In genomic region chr13:85828094-85828684, GRCh38 we compare ENCODE assay signal across 9 cellular contexts. TPM values are rescaled to one million over a fixed set of nuclear protein-coding genes. Genes with fewer than 3 reads are reported as not detected.
DNase-seq lines count a peak whose midpoint lies in the region; ATAC-seq and TF ChIP-seq lines count a peak whose summit lies in the region.
"Had no signal": no experiment of that assay in that cellular context is flagged by ENCODE, and none has a peak within 500 bp of the region (broad histone marks: within the 10 kb centered on the region; RNA-seq: fewer than 3 reads in every experiment).

No MANE protein-coding gene starts in this region.

- no peak overlapping the region for H3K27ac Mint-ChIP-seq in naive thymus-derived CD8-positive, alpha-beta T cell
- H3K27ac Mint-ChIP-seq in activated naive CD4-positive, alpha-beta T cell treated with anti-CD3 and anti-CD28 coated beads, Interleukin-2, amount 10 ng/mL, durations not matched to agents 7 days and 5 days: no peak overlapping the region
- H3K27ac Mint-ChIP-seq: activated naive CD4-positive, alpha-beta T cell treated with anti-CD3 and anti-CD28 coated beads, Interleukin-2, amount 50 U/mL, for 24 hours had no signal

- no peaks in the 10 kb centered on the region for H3K36me3 ChIP-seq in ascending aorta
- no peaks in the 10 kb centered on the region for H3K36me3 ChIP-seq in right lobe of liver

- no peaks in the 10 kb centered on the region for H3K4me1 ChIP-seq in ascending aorta
- H3K4me1 ChIP-seq in right lobe of liver: no peaks in the 10 kb centered on the region

- H3K4me3 Mint-ChIP-seq in naive thymus-derived CD8-positive, alpha-beta T cell: no peak overlapping the region
- no peak overlapping the region for H3K4me3 Mint-ChIP-seq in activated naive CD4-positive, alpha-beta T cell treated with anti-CD3 and anti-CD28 coated beads, Interleukin-2, amount 10 ng/mL, durations not matched to agents 7 days and 5 days
- H3K4me3 Mint-ChIP-seq: activated naive CD4-positive, alpha-beta T cell treated with anti-CD3 and anti-CD28 coated beads, Interleukin-2, amount 50 U/mL, for 24 hours had no signal

- TF ChIP-seq CTCF in ascending aorta (IDR thresholded peaks at IDR 0.05) (peak in 2 of 3 experiments; percentile 24 to 46), right lobe of liver (IDR thresholded peaks at IDR 0.05) (peak; percentile 32 to 75 (median 70))

- DNase-seq in SKM-1 (lab: John Stamatoyannopoulos, UW; ENCODE audit: unreplicated experiment): peak; percentile 8
- no peak for DNase-seq in SKM-1 treated with dmso at 0.1 percent for 144 hours (lab: John Stamatoyannopoulos, UW; ENCODE audit: unreplicated experiment)
- no peak for DNase-seq in ascending aorta (ENCODE audit: low spot score in 2 of 2)
- no peak for DNase-seq in right lobe of liver
- no peak for DNase-seq in naive thymus-derived CD8-positive, alpha-beta T cell
- DNase-seq in activated gamma-delta T cell (lab: John Stamatoyannopoulos, UW): no peak
- no peak for DNase-seq in activated naive CD4-positive, alpha-beta T cell treated with anti-CD3 and anti-CD28 coated beads, Interleukin-2, amount 10 ng/mL, durations not matched to agents 7 days and 5 days

- ATAC-seq in HG03565 (IDR thresholded peaks at IDR 0.05; ENCODE audit: unreplicated experiment) (peak; percentile 67), right lobe of liver (peak in 3 of 4 donors; percentile 36 to 47 (median 46))
- ATAC-seq in naive thymus-derived CD8-positive, alpha-beta T cell: no peak

- TF ChIP-seq POLR2A in right lobe of liver (IDR thresholded peaks at IDR 0.05): no peak

- no peaks in the 10 kb centered on the region for H3K36me3 Mint-ChIP-seq in naive thymus-derived CD8-positive, alpha-beta T cell
- no peaks in the 10 kb centered on the region for H3K36me3 Mint-ChIP-seq in activated naive CD4-positive, alpha-beta T cell treated with anti-CD3 and anti-CD28 coated beads, Interleukin-2, amount 10 ng/mL, durations not matched to agents 7 days and 5 days
- H3K36me3 Mint-ChIP-seq: activated naive CD4-positive, alpha-beta T cell treated with anti-CD3 and anti-CD28 coated beads, Interleukin-2, amount 50 U/mL, for 24 hours had no signal

- H3K27me3 ChIP-seq in ascending aorta: no peaks in the 10 kb centered on the region
- peaks cover 0 to 3% of the 10 kb centered on the region in 2 donors for H3K27me3 ChIP-seq in right lobe of liver

- H3K27ac ChIP-seq in ascending aorta: no peak overlapping the region
- no peak overlapping the region for H3K27ac ChIP-seq in right lobe of liver

- WGBS in right lobe of liver (ENCODE audit: insufficient coverage, low coverage, low lambda C conversion rate, missing lambda C conversion rate): 38% methylated on average over 2 of the region's 2 CpGs

- intact Hi-C loops in ascending aorta (cut with DNase I): no loop called here
- intact Hi-C loops in right lobe of liver (cut with DNase I): no loop called here

- no peaks in the 10 kb centered on the region for H3K9me3 ChIP-seq in ascending aorta
- no peaks in the 10 kb centered on the region for H3K9me3 ChIP-seq in right lobe of liver

- CTCF ChIA-PET in activated naive CD4-positive, alpha-beta T cell treated with anti-CD3 and anti-CD28 coated beads, Interleukin-2, amount 10 ng/mL, durations not matched to agents 7 days and 5 days (lab: Charles Lee): interaction anchor here (1.1 to 2.1 kb wide), 2 partner anchors 10 to 210 kb away, joined by 3 to 7 read pairs; no protein-coding TSS in a partner anchor

- POLR2A ChIA-PET in naive thymus-derived CD8-positive, alpha-beta T cell (lab: Charles Lee): no interaction called here

- no peaks in the 10 kb centered on the region for H3K27me3 Mint-ChIP-seq in naive thymus-derived CD8-positive, alpha-beta T cell
- H3K27me3 Mint-ChIP-seq in activated naive CD4-positive, alpha-beta T cell treated with anti-CD3 and anti-CD28 coated beads, Interleukin-2, amount 10 ng/mL, durations not matched to agents 7 days and 5 days: no peaks in the 10 kb centered on the region
- H3K27me3 Mint-ChIP-seq: activated naive CD4-positive, alpha-beta T cell treated with anti-CD3 and anti-CD28 coated beads, Interleukin-2, amount 50 U/mL, for 24 hours had no signal

- no peaks in the 10 kb centered on the region for H3K9me3 Mint-ChIP-seq in naive thymus-derived CD8-positive, alpha-beta T cell
- H3K9me3 Mint-ChIP-seq in activated naive CD4-positive, alpha-beta T cell treated with anti-CD3 and anti-CD28 coated beads, Interleukin-2, amount 10 ng/mL, durations not matched to agents 7 days and 5 days: no peaks in the 10 kb centered on the region
- H3K9me3 Mint-ChIP-seq: activated naive CD4-positive, alpha-beta T cell treated with anti-CD3 and anti-CD28 coated beads, Interleukin-2, amount 50 U/mL, for 24 hours had no signal

- no peak overlapping the region for H3K4me3 ChIP-seq in ascending aorta
- H3K4me3 ChIP-seq in right lobe of liver: no peak overlapping the region

- no peaks in the 10 kb centered on the region for H3K4me1 Mint-ChIP-seq in naive thymus-derived CD8-positive, alpha-beta T cell
- H3K4me1 Mint-ChIP-seq in activated naive CD4-positive, alpha-beta T cell treated with anti-CD3 and anti-CD28 coated beads, Interleukin-2, amount 10 ng/mL, durations not matched to agents 7 days and 5 days: no peaks in the 10 kb centered on the region
- H3K4me1 Mint-ChIP-seq: activated naive CD4-positive, alpha-beta T cell treated with anti-CD3 and anti-CD28 coated beads, Interleukin-2, amount 50 U/mL, for 24 hours had no signal

RNA-seq across cellular contexts. Expression of gene SLITRK6, which starts 29.0 kb away (rescaled TPM):
- total RNA-seq in ascending aorta (not detected), right lobe of liver (1 to 10 TPM in 1 of 6 experiments, under 1 TPM in 3, not detected in 2; 0.06 to 1.6 (median 0.31) TPM)
- not detected for total RNA-seq in naive thymus-derived CD8-positive, alpha-beta T cell
- polyA plus RNA-seq in naive thymus-derived CD8-positive, alpha-beta T cell: not detected

Comparison
In these comparisons a context has a peak if more than half of its experiments do, and no peak if none do; other contexts are left out.
1. ATAC-seq: peak in HG03565 (single experiment) and right lobe of liver (3 of 4); none in naive thymus-derived CD8-positive, alpha-beta T cell (0 of 2).